ENCODE assay signal across 8 cellular contexts in the genomic region with DNA sequence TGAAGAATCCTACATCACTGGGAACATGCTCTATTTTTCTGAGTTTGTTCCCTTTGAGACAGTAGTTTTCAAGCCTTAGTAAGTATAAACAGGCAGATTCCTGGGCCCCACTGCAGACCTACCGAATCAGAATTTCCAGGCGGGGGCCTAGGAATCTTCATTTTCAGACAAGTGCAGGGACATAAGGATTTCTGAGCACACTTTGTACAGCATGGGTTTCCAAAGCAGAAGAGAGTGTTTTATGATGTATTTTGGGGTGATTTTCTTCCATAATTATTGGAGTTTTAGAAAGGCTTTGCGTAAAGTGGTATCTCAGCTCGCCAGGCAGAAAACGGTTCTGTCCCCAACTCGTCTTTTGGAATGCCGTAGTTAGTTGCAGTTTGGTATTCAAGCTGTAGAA. TPM values are rescaled to one million over a fixed set of nuclear protein-coding genes. Genes with fewer than 3 reads are reported as not detected.
DNase-seq lines count a peak whose midpoint lies in the region; ATAC-seq and TF ChIP-seq lines count a peak whose summit lies in the region.
"Not testable (repeated sequence)": the region's sequence is repeated elsewhere in the genome, so short reads cannot be mapped to it uniquely, and the experiment has no call there.

No MANE protein-coding gene starts in this region.

- not testable (repeated sequence) for H3K27ac Mint-ChIP-seq in CD8-positive, alpha-beta T cell; stimulated activated effector memory CD8-positive, alpha-beta T cell treated with anti-CD3 and anti-CD28 coated beads, Interleukin-12 subunit alpha, Interleukin-12 subunit beta, amount 100 ng/mL, for 72 hours
- peak overlapping the region; percentile 24 for H3K27ac Mint-ChIP-seq in activated T-helper 2 cell treated with anti-CD3 and anti-CD28 coated beads, Interferon-gamma antibody, Interleukin-2, Interleukin-4, amounts not matched to agents 10 μg/mL and 5 μg/mL and 100 μg/mL, durations not matched to agents 14 hours and 24 hours and 36 hours
- H3K27ac Mint-ChIP-seq in naive thymus-derived CD8-positive, alpha-beta T cell = peak overlapping the region in 6 of 10 donors; percentile 65 to 84 (median 80)

- not testable (repeated sequence) for H3K9me3 Mint-ChIP-seq in CD8-positive, alpha-beta T cell; activated T-helper 2 cell treated with anti-CD3 and anti-CD28 coated beads, Interferon-gamma antibody, Interleukin-2, Interleukin-4, amounts not matched to agents 10 μg/mL and 5 μg/mL and 100 μg/mL, durations not matched to agents 14 hours and 24 hours and 36 hours; naive thymus-derived CD8-positive, alpha-beta T cell; stimulated activated effector memory CD8-positive, alpha-beta T cell treated with anti-CD3 and anti-CD28 coated beads, Interleukin-12 subunit alpha, Interleukin-12 subunit beta, amount 100 ng/mL, for 72 hours

- not testable (repeated sequence) for H3K27me3 ChIP-seq in CD8-positive, alpha-beta T cell (ENCODE audit: insufficient read depth, low read length); HUES64 (ENCODE audit: insufficient read depth, low read length); cardiac muscle cell

- H3K4me3 ChIP-seq in CD8-positive, alpha-beta T cell (ENCODE audit: low read depth, low read length) = not testable (repeated sequence)
- H3K4me3 ChIP-seq in HUES64 (ENCODE audit: low read length) (peak overlapping the region; percentile 38), SK-N-MC (peak overlapping the region; percentile 69), coronary artery (peak overlapping the region; percentile 48), cardiac muscle cell (peak overlapping the region; percentile 2)

- H3K36me3 ChIP-seq in CD8-positive, alpha-beta T cell (ENCODE audit: insufficient read depth, low read length); cardiac muscle cell: not testable (repeated sequence)
- H3K36me3 ChIP-seq in HUES64 (ENCODE audit: insufficient read depth, low read length) (peaks cover 29% of the 10 kb centered on the region), SK-N-MC (ENCODE audit: insufficient read depth, low read length) (peaks cover 37% of the 10 kb centered on the region)

- not testable (repeated sequence) for H3K9me3 ChIP-seq in CD8-positive, alpha-beta T cell (ENCODE audit: low read length); HUES64 (ENCODE audit: insufficient read depth, low read depth, low read length); SK-N-MC (ENCODE audit: low read depth, low read length); cardiac muscle cell (ENCODE audit: low read depth)

- H3K27ac ChIP-seq in CD8-positive, alpha-beta T cell (ENCODE audit: low read depth, low read length); HUES64 (ENCODE audit: low read depth, low read length); SK-N-MC; coronary artery: not testable (repeated sequence)
- H3K27ac ChIP-seq in cardiac muscle cell = peak overlapping the region; percentile 35

- CTCF ChIA-PET in CD8-positive, alpha-beta T cell (lab: Charles Lee) = not testable (repeated sequence)

- TF ChIP-seq CTCF in CD8-positive, alpha-beta T cell (IDR thresholded peaks at IDR 0.05); coronary artery (IDR thresholded peaks at IDR 0.05); cardiac muscle cell (IDR thresholded peaks at IDR 0.05; ENCODE audit: low read depth, low read length): not testable (repeated sequence)

- peak overlapping the region; percentile 42; the same call in 1 of the 2 replicates for H3K9ac ChIP-seq in HUES64 (ENCODE audit: low read depth, low read length)
- H3K9ac ChIP-seq in SK-N-MC (ENCODE audit: insufficient read length) = peak overlapping the region; percentile 68

- intact Hi-C loops in CD8-positive, alpha-beta T cell (cut with DNase I, micrococcal nuclease) = loop anchor here in 1 of 2 experiments (2.0 kb wide), 1 partner anchor 869 kb away; no protein-coding TSS in a partner anchor
- intact Hi-C loops in activated T-helper 2 cell treated with anti-CD3 and anti-CD28 coated beads, Interferon-gamma antibody, Interleukin-2, Interleukin-4, amounts not matched to agents 10 μg/mL and 5 μg/mL and 100 μg/mL, durations not matched to agents 14 hours and 24 hours and 36 hours (cut with micrococcal nuclease) = loop anchor here (10.0 kb wide), 1 partner anchor 137 kb away; a partner anchor contains a TSS

- peaks cover 26% of the 10 kb centered on the region for H3K36me3 Mint-ChIP-seq in CD8-positive, alpha-beta T cell
- H3K36me3 Mint-ChIP-seq in activated T-helper 2 cell treated with anti-CD3 and anti-CD28 coated beads, Interferon-gamma antibody, Interleukin-2, Interleukin-4, amounts not matched to agents 10 μg/mL and 5 μg/mL and 100 μg/mL, durations not matched to agents 14 hours and 24 hours and 36 hours (ENCODE audit: low read depth) = peaks cover 26% of the 10 kb centered on the region
- peaks cover 0 to 37% (median 9%) of the 10 kb centered on the region in 3 donors for H3K36me3 Mint-ChIP-seq in naive thymus-derived CD8-positive, alpha-beta T cell
- H3K36me3 Mint-ChIP-seq in stimulated activated effector memory CD8-positive, alpha-beta T cell treated with anti-CD3 and anti-CD28 coated beads, Interleukin-12 subunit alpha, Interleukin-12 subunit beta, amount 100 ng/mL, for 72 hours = peaks cover 60% of the 10 kb centered on the region

- POLR2A ChIA-PET in CD8-positive, alpha-beta T cell (lab: Charles Lee); naive thymus-derived CD8-positive, alpha-beta T cell (lab: Charles Lee): not testable (repeated sequence)

- H3K4me3 Mint-ChIP-seq in CD8-positive, alpha-beta T cell = peak overlapping the region; percentile 55
- peak overlapping the region; percentile 75 for H3K4me3 Mint-ChIP-seq in activated T-helper 2 cell treated with anti-CD3 and anti-CD28 coated beads, Interferon-gamma antibody, Interleukin-2, Interleukin-4, amounts not matched to agents 10 μg/mL and 5 μg/mL and 100 μg/mL, durations not matched to agents 14 hours and 24 hours and 36 hours (ENCODE audit: low read depth)
- H3K4me3 Mint-ChIP-seq in naive thymus-derived CD8-positive, alpha-beta T cell = peak overlapping the region; percentile 30 to 80 (median 64)
- H3K4me3 Mint-ChIP-seq in stimulated activated effector memory CD8-positive, alpha-beta T cell treated with anti-CD3 and anti-CD28 coated beads, Interleukin-12 subunit alpha, Interleukin-12 subunit beta, amount 100 ng/mL, for 72 hours = peak overlapping the region; percentile 65

- ATAC-seq in CD8-positive, alpha-beta T cell; naive thymus-derived CD8-positive, alpha-beta T cell; stimulated activated effector memory CD8-positive, alpha-beta T cell treated with anti-CD3 and anti-CD28 coated beads, Interleukin-12 subunit alpha, Interleukin-12 subunit beta, amount 100 ng/mL, for 72 hours: not testable (repeated sequence)

- not testable (repeated sequence) for DNase-seq in CD8-positive, alpha-beta T cell; SK-N-MC (ENCODE audit: low read depth, low spot score); activated T-helper 2 cell treated with anti-CD3 and anti-CD28 coated beads, Interferon-gamma antibody, Interleukin-2, Interleukin-4, amounts not matched to agents 10 μg/mL and 5 μg/mL and 100 μg/mL, durations not matched to agents 14 hours and 24 hours and 36 hours (ENCODE audit: low spot score); coronary artery (ENCODE audit: low spot score); cardiac muscle cell (ENCODE audit: low read depth in 1 of 2, low spot score in 1 of 2); naive thymus-derived CD8-positive, alpha-beta T cell; stimulated activated effector memory CD8-positive, alpha-beta T cell treated with anti-CD3 and anti-CD28 coated beads, Interleukin-12 subunit alpha, Interleukin-12 subunit beta, amount 100 ng/mL, for 72 hours (ENCODE audit: low spot score in 2 of 2)

- H3K4me1 Mint-ChIP-seq in CD8-positive, alpha-beta T cell (ENCODE audit: low read depth) = peaks cover 43% of the 10 kb centered on the region
- H3K4me1 Mint-ChIP-seq in activated T-helper 2 cell treated with anti-CD3 and anti-CD28 coated beads, Interferon-gamma antibody, Interleukin-2, Interleukin-4, amounts not matched to agents 10 μg/mL and 5 μg/mL and 100 μg/mL, durations not matched to agents 14 hours and 24 hours and 36 hours (ENCODE audit: low read depth) = peaks cover 39% of the 10 kb centered on the region
- peaks cover 15 to 45% (median 38%) of the 10 kb centered on the region in 4 donors for H3K4me1 Mint-ChIP-seq in naive thymus-derived CD8-positive, alpha-beta T cell
- H3K4me1 Mint-ChIP-seq in stimulated activated effector memory CD8-positive, alpha-beta T cell treated with anti-CD3 and anti-CD28 coated beads, Interleukin-12 subunit alpha, Interleukin-12 subunit beta, amount 100 ng/mL, for 72 hours = peaks cover 41% of the 10 kb centered on the region

- WGBS in HUES64 = 88% methylated on average over 7 of the region's 7 CpGs

- not testable (repeated sequence) for H3K27me3 Mint-ChIP-seq in CD8-positive, alpha-beta T cell (ENCODE audit: low read depth); activated T-helper 2 cell treated with anti-CD3 and anti-CD28 coated beads, Interferon-gamma antibody, Interleukin-2, Interleukin-4, amounts not matched to agents 10 μg/mL and 5 μg/mL and 100 μg/mL, durations not matched to agents 14 hours and 24 hours and 36 hours (ENCODE audit: low read depth); naive thymus-derived CD8-positive, alpha-beta T cell

- peaks cover 41% of the 10 kb centered on the region for H3K4me1 ChIP-seq in CD8-positive, alpha-beta T cell (ENCODE audit: insufficient read depth, low read length)
- H3K4me1 ChIP-seq in HUES64 (ENCODE audit: insufficient read depth, low read length) (peaks cover 33% of the 10 kb centered on the region), cardiac muscle cell (ENCODE audit: low read depth) (peaks cover 29% of the 10 kb centered on the region)

RNA-seq across cellular contexts. Expression of a gene that starts 1.4 kb away (rescaled TPM):
- total RNA-seq in CD8-positive, alpha-beta T cell = 100 to 1,000 TPM; 132 to 136 TPM
- 24.8 TPM for polyA plus RNA-seq in HUES64 (2013, experiment 1 of 2)
- 26.4 TPM for polyA plus RNA-seq in HUES64 (2013, experiment 2 of 2)
- total RNA-seq in activated T-helper 2 cell treated with anti-CD3 and anti-CD28 coated beads, Interferon-gamma antibody, Interleukin-2, Interleukin-4, amounts not matched to agents 10 μg/mL and 5 μg/mL and 100 μg/mL, durations not matched to agents 14 hours and 24 hours and 36 hours = 57.7 and 60.3 TPM in 2 replicates
- total RNA-seq in cardiac muscle cell = 28.0 and 61.0 TPM in 2 replicates
- 18.9 and 34.6 TPM in 2 replicates for polyA plus RNA-seq in cardiac muscle cell
- total RNA-seq in naive thymus-derived CD8-positive, alpha-beta T cell = 100 to 1,000 TPM in 1 of 2 experiments, 10 to 100 TPM in 1; 88.7 to 111 TPM
- polyA plus RNA-seq in naive thymus-derived CD8-positive, alpha-beta T cell = 10 to 100 TPM; 17.0 to 26.6 (median 21.9) TPM

RNA-seq across cellular contexts. Expression of a gene that starts 44.9 kb away (rescaled TPM):
- 10 to 100 TPM; 13.1 to 14.2 TPM for total RNA-seq in CD8-positive, alpha-beta T cell
- 19.0 TPM for polyA plus RNA-seq in HUES64 (2013, experiment 1 of 2)
- polyA plus RNA-seq in HUES64 (2013, experiment 2 of 2) = 21.2 TPM
- total RNA-seq in activated T-helper 2 cell treated with anti-CD3 and anti-CD28 coated beads, Interferon-gamma antibody, Interleukin-2, Interleukin-4, amounts not matched to agents 10 μg/mL and 5 μg/mL and 100 μg/mL, durations not matched to agents 14 hours and 24 hours and 36 hours = 13.1 and 13.7 TPM in 2 replicates
- 8.9 and 15.9 TPM in 2 replicates for total RNA-seq in cardiac muscle cell
- 14.4 and 16.6 TPM in 2 replicates for polyA plus RNA-seq in cardiac muscle cell
- total RNA-seq in naive thymus-derived CD8-positive, alpha-beta T cell = 10 to 100 TPM; 22.8 to 23.0 TPM
- polyA plus RNA-seq in naive thymus-derived CD8-positive, alpha-beta T cell = 10 to 100 TPM in 2 of 3 donors, 1 to 10 TPM in 1; 8.9 to 13.6 (median 12.7) TPM
